In genomic region chr21:27275294-27275927, GRCh38 we compare ENCODE assay signal across 12 cellular contexts.
DNase-seq lines count a peak whose midpoint lies in the region; ATAC-seq and TF ChIP-seq lines count a peak whose summit lies in the region.
"Had no signal": no experiment of that assay in that cellular context is flagged by ENCODE, and none has a peak within 500 bp of the region (broad histone marks: within the 10 kb centered on the region; RNA-seq: fewer than 3 reads in every experiment).

No MANE protein-coding gene starts in this region.

- peak overlapping the region; percentile 45 for H3K9ac ChIP-seq in GM23248
- no peak overlapping the region for H3K9ac ChIP-seq in PC-3 (ENCODE audit: low read length)

- H3K9me3 ChIP-seq in GM23248 (ENCODE audit: low read depth): no peaks in the 10 kb centered on the region
- 0 out of 2 replicates have a peak, but pooled peaks cover 5% of the 10 kb centered on the region for H3K9me3 ChIP-seq in PC-3 (ENCODE audit: low read length)
- no peaks in the 10 kb centered on the region for H3K9me3 ChIP-seq in Peyer's patch

- H2AFZ ChIP-seq in GM23248: peak overlapping the region; percentile 38
- no peak overlapping the region for H2AFZ ChIP-seq in PC-3 (ENCODE audit: low read length)

- no peaks in the 10 kb centered on the region for H4K20me1 ChIP-seq in GM23248 (ENCODE audit: insufficient read depth)
- H4K20me1 ChIP-seq in PC-3 (ENCODE audit: low read length): no peaks in the 10 kb centered on the region

- TF ChIP-seq POLR2A in Peyer's patch (IDR thresholded peaks at IDR 0.05): no peak

- H3K9me2 ChIP-seq in GM23248 (ENCODE audit: insufficient read depth) (no peaks in the 10 kb centered on the region; the same call in 1 of the 2 replicates), PC-3 (replicated peaks; ENCODE audit: low read length) (no peaks in the 10 kb centered on the region)

- WGBS in GM23248 (ENCODE audit: low coverage in 1 of 2, low lambda C conversion rate in 2 of 2, missing lambda C conversion rate in 2 of 2), 2 experiments: 0 to 4% methylated on average over 1 of the region's 1 CpG

- H3K27me3 ChIP-seq in GM23248 (replicated peaks; ENCODE audit: insufficient read depth) (no peaks in the 10 kb centered on the region), PC-3 (ENCODE audit: low read length) (no peaks in the 10 kb centered on the region), Peyer's patch (no peaks in the 10 kb centered on the region)

- H3K4me3 ChIP-seq in GM23248 (peak overlapping the region; percentile 18), PC-3 (ENCODE audit: low read length) (no peak overlapping the region), Peyer's patch (no peak overlapping the region)

- peak overlapping the region; percentile 61 for H3K4me2 ChIP-seq in GM23248 (ENCODE audit: unreplicated experiment)
- 0 out of 2 replicates have a peak overlapping the region, but pooled peaks have one; percentile 9 for H3K4me2 ChIP-seq in PC-3 (ENCODE audit: low read length)

- H3K4me1 ChIP-seq in GM23248 (ENCODE audit: insufficient read depth) (peaks cover 34% of the 10 kb centered on the region), PC-3 (ENCODE audit: insufficient read depth, low read length) (peaks cover 6% of the 10 kb centered on the region), Peyer's patch (no peaks in the 10 kb centered on the region)

- CTCF ChIA-PET in PC-3 (lab: Charles Lee): no interaction called here

- peak; percentile 84 for DNase-seq in GM23248
- peak; percentile 49 for DNase-seq in PC-3
- DNase-seq in epidermal melanocyte (ENCODE audit: insufficient read length, low spot score): peak; percentile 30
- DNase-seq in renal cortical epithelial cell (ENCODE audit: low read depth): peak; percentile 65
- no peak for DNase-seq in Peyer's patch
- DNase-seq: activated CD4-positive, alpha-beta T cell treated with anti-CD3 and anti-CD28 coated beads for 36 hours; activated naive CD8-positive, alpha-beta T cell treated with anti-CD3 and anti-CD28 coated beads, Interleukin-2, amount 50 U/mL, for 24 hours; hypothalamus; KG1 had no signal

- TF ChIP-seq CTCF in PC-3 (conservative IDR thresholded peaks at IDR 0.05; ENCODE audit: low read depth, low read length) (no peak), Peyer's patch (IDR thresholded peaks at IDR 0.05) (no peak)

- in situ Hi-C loops in GM23248 (cut with MboI): no loop called here

- POLR2A ChIA-PET in PC-3 (lab: Charles Lee; ENCODE audit: unreplicated experiment): no interaction called here

- intact Hi-C loops in PC-3 (cut with micrococcal nuclease): no loop called here

- peaks cover 12% of the 10 kb centered on the region for H3F3A ChIP-seq in GM23248 (ENCODE audit: insufficient read depth)
- H3F3A ChIP-seq in PC-3 (ENCODE audit: low read length, unreplicated experiment): no peaks in the 10 kb centered on the region

- ATAC-seq in PC-3: peak; percentile 76
- ATAC-seq in HG03135 (IDR thresholded peaks at IDR 0.05; ENCODE audit: unreplicated experiment): no peak
- ATAC-seq in HG03439 (IDR thresholded peaks at IDR 0.05; ENCODE audit: unreplicated experiment): no peak
- ATAC-seq in HG03025 (IDR thresholded peaks at IDR 0.05; ENCODE audit: low FRiP score, unreplicated experiment): no peak
- ATAC-seq: activated CD4-positive, alpha-beta T cell treated with anti-CD3 and anti-CD28 coated beads for 36 hours; activated naive CD8-positive, alpha-beta T cell treated with anti-CD3 and anti-CD28 coated beads, Interleukin-2, amount 50 U/mL, for 24 hours had no signal

- BruUV-seq in PC-3 (replicated peaks; lab: Mats Ljungman, UMichigan): no TSS peak

- H3K27ac ChIP-seq in GM23248 (peak overlapping the region; percentile 70), PC-3 (ENCODE audit: low read length) (peak overlapping the region; percentile 25), Peyer's patch (no peak overlapping the region)

- no peaks in the 10 kb centered on the region for H3K36me3 ChIP-seq in GM23248 (ENCODE audit: low read depth)
- H3K36me3 ChIP-seq in PC-3 (ENCODE audit: low read depth, low read length): no peaks in the 10 kb centered on the region
- H3K36me3 ChIP-seq in Peyer's patch: no peaks in the 10 kb centered on the region

- H3K79me2 ChIP-seq in GM23248 (ENCODE audit: insufficient read depth): no peaks in the 10 kb centered on the region
- no peaks in the 10 kb centered on the region for H3K79me2 ChIP-seq in PC-3 (ENCODE audit: low read length)

Comparison
In these comparisons a context has a peak if more than half of its experiments do, and no peak if none do; other contexts are left out.
1. DNase-seq: peak in GM23248 (single experiment), PC-3 (single experiment), epidermal melanocyte (single experiment) and renal cortical epithelial cell (single experiment); none in Peyer's patch (0 of 3).
2. H3K27ac ChIP-seq: peak in GM23248 (single experiment) and PC-3 (single experiment); none in Peyer's patch (0 of 4).